In the genomic region with DNA sequence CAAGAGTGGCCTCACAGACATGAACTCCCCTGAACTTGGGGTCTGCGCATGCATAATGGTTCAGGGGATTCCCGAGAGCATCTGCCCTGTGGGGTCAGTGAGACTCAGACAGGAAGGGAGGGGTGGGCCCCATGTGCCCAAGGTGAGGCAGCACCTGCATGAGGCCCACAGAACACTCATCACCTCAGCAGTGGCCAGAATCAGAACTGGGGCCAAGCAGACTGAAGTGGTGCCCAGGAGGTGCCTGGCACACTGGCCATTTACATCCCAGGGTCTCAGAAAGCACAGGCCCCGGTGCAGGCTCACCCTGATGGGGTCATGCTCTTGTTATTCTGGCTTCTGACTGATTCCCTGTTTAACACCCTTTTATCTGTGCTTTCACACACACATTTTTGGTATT, we compare ENCODE assay signal across 8 cellular contexts.
DNase-seq lines count a peak whose midpoint lies in the region; ATAC-seq, FAIRE-seq and TF ChIP-seq lines count a peak whose summit lies in the region.
"Not testable (repeated sequence)": the region's sequence is repeated elsewhere in the genome, so short reads cannot be mapped to it uniquely, and the experiment has no call there.

No MANE protein-coding gene starts in this region.

- H3K27me3 Mint-ChIP-seq in CD8-positive, alpha-beta memory T cell: not testable (repeated sequence)

- H3K4me1 Mint-ChIP-seq in CD8-positive, alpha-beta memory T cell: peaks cover 8 to 11% (median 10%) of the 10 kb centered on the region in 3 donors

- RAD21 ChIA-PET in GM12878 (lab: Charles Lee; ENCODE audit: unreplicated experiment): interaction anchor here (0.6 to 3.4 kb wide), 13 partner anchors 10 to 437 kb away, joined by 3 to 32 read pairs (median 8); a partner anchor contains a TSS

- H3K9me3 Mint-ChIP-seq in CD8-positive, alpha-beta memory T cell: not testable (repeated sequence)

- intact Hi-C loops in PC-3 (cut with micrococcal nuclease) (loop anchor here (5.0 kb wide), 1 partner anchor 78 kb away; a partner anchor contains a TSS), heart right ventricle (cut with DNase I) (loop anchor here in 1 of 10 donors (10.0 kb wide), 1 partner anchor 61 kb away; no protein-coding TSS in a partner anchor)
- intact Hi-C loops in GM12878 (cut with micrococcal nuclease; ENCODE audit: unreplicated experiment); lower lobe of right lung (cut with DNase I); vagina (cut with DNase I): not testable (repeated sequence)

- H3K9me3 ChIP-seq in CD8-positive, alpha-beta memory T cell (ENCODE audit: low read length); PC-3 (ENCODE audit: low read length); GM12878 (replicated peaks; ENCODE audit: control insufficient read depth, insufficient read depth, low read length); heart right ventricle; lower lobe of right lung; parathyroid adenoma (ENCODE audit: control insufficient read depth, low read length); vagina: not testable (repeated sequence)

- not testable (repeated sequence) for H3K4me3 Mint-ChIP-seq in CD8-positive, alpha-beta memory T cell

- H2AFZ ChIP-seq in PC-3 (ENCODE audit: low read length); GM12878 (ENCODE audit: control insufficient read depth, low read depth, low read length); parathyroid adenoma: not testable (repeated sequence)

- H3K36me3 ChIP-seq in CD8-positive, alpha-beta memory T cell (ENCODE audit: insufficient read depth, low read length); H7 (replicated peaks; ENCODE audit: control insufficient read depth, insufficient read depth, low read length); PC-3 (ENCODE audit: low read depth, low read length); GM12878 (ENCODE audit: control insufficient read depth in 2 of 2, insufficient read depth in 2 of 2, low read length in 1 of 2); heart right ventricle; lower lobe of right lung; parathyroid adenoma (ENCODE audit: control insufficient read depth, insufficient read depth, low read length); vagina: not testable (repeated sequence)

- FAIRE-seq in GM12878 (lab: Jason Lieb, UNC): peak; percentile 68

- SMC1A ChIA-PET in GM12878 (lab: Charles Lee; ENCODE audit: uncharacterized antibody, unreplicated experiment): interaction anchor here (0.6 to 2.3 kb wide), 18 partner anchors 9 to 93 kb away, joined by 3 to 18 read pairs (median 5); a partner anchor contains a TSS

- H3K27ac ChIP-seq in CD8-positive, alpha-beta memory T cell (ENCODE audit: low read depth, low read length): peak overlapping the region; percentile 51
- H3K27ac ChIP-seq in PC-3 (ENCODE audit: low read length) (peak overlapping the region; percentile 85), GM12878 (ENCODE audit: control insufficient read depth, insufficient read depth) (peak overlapping the region; percentile 41), heart right ventricle (peak overlapping the region in 8 of 10 donors; percentile 49 to 84 (median 76)), lower lobe of right lung (peak overlapping the region; percentile 69), parathyroid adenoma (peak overlapping the region; percentile 11), vagina (peak overlapping the region; percentile 44)

- H3K4me3 ChIP-seq in CD8-positive, alpha-beta memory T cell (ENCODE audit: low read length); H7 (ENCODE audit: insufficient read depth, low read depth, low read length); PC-3 (ENCODE audit: low read length); GM12878; heart right ventricle; lower lobe of right lung; parathyroid adenoma (ENCODE audit: low read depth, low read length); vagina: not testable (repeated sequence)

- not testable (repeated sequence) for H3K27me3 ChIP-seq in CD8-positive, alpha-beta memory T cell (ENCODE audit: insufficient read depth, low read length, poor library complexity, severe bottlenecking); H7 (ENCODE audit: control insufficient read depth, insufficient read depth, low read length); PC-3 (ENCODE audit: low read length); GM12878 (replicated peaks in 1 of 2; ENCODE audit: control insufficient read depth in 2 of 2, insufficient read depth in 2 of 2, low read length in 1 of 2); heart right ventricle; lower lobe of right lung (ENCODE audit: low read depth); parathyroid adenoma (ENCODE audit: control insufficient read depth, insufficient read depth, low read length); vagina

- in situ Hi-C loops in GM12878 (cut with MboI): not testable (repeated sequence)

- not testable (repeated sequence) for H3K79me2 ChIP-seq in PC-3 (ENCODE audit: low read length); GM12878 (ENCODE audit: control insufficient read depth, insufficient read depth, low read length); parathyroid adenoma

- not testable (repeated sequence) for H3K9me2 ChIP-seq in PC-3 (replicated peaks; ENCODE audit: low read length)

- WGBS in GM12878 (ENCODE audit: insufficient coverage, insufficient replicate concordance, low lambda C conversion rate, missing lambda C conversion rate): 90% methylated on average over 3 of the region's 3 CpGs
- 87 to 89% methylated on average over 3 of the region's 3 CpGs for WGBS in heart right ventricle, 2 donors

- H3F3A ChIP-seq in PC-3 (ENCODE audit: low read length, unreplicated experiment): not testable (repeated sequence)

- not testable (repeated sequence) for BruUV-seq in PC-3 (replicated peaks; lab: Mats Ljungman, UMichigan); GM12878 (replicated peaks; lab: Mats Ljungman, UMichigan)

- not testable (repeated sequence) for H3K4me1 ChIP-seq in CD8-positive, alpha-beta memory T cell (ENCODE audit: insufficient read depth, low read length); parathyroid adenoma; vagina
- H3K4me1 ChIP-seq in PC-3 (ENCODE audit: insufficient read depth, low read length) (peaks cover 37% of the 10 kb centered on the region), GM12878 (ENCODE audit: control insufficient read depth, insufficient read depth, low read length) (peaks cover 46% of the 10 kb centered on the region), heart right ventricle (peaks cover 0 to 48% (median 10%) of the 10 kb centered on the region in 9 donors), lower lobe of right lung (peaks cover 31% of the 10 kb centered on the region)

- not testable (repeated sequence) for DNase-seq in CD8-positive, alpha-beta memory T cell; PC-3; GM12878 (ENCODE audit: low read depth, low spot score); heart right ventricle; lower lobe of right lung; vagina (ENCODE audit: extremely low spot score in 2 of 2)
- peak; percentile 15 for DNase-seq in H7

- not testable (repeated sequence) for TF ChIP-seq POLR2A in GM12878 (IDR thresholded peaks at IDR 0.05; ENCODE audit: low read depth, low read length); vagina (IDR thresholded peaks at IDR 0.05)

- not testable (repeated sequence) for ATAC-seq in PC-3
- ATAC-seq in GM12878 (peak; percentile 72), heart right ventricle (peak in 1 of 8 donors; percentile 19), lower lobe of right lung (peak in 1 of 2 donors; percentile 5)

- TF ChIP-seq RAD21 in GM12878 (IDR thresholded peaks at IDR 0.05; ENCODE audit: insufficient read depth, low read depth, low read length): not testable (repeated sequence)

- not testable (repeated sequence) for H4K20me1 ChIP-seq in PC-3 (ENCODE audit: low read length); GM12878 (ENCODE audit: control insufficient read depth, insufficient read depth)

- not testable (repeated sequence) for TF ChIP-seq EP300 in GM12878 (IDR thresholded peaks at IDR 0.05; ENCODE audit: borderline replicate concordance in 1 of 2, control insufficient read depth in 1 of 2, low read depth in 2 of 2, low read length in 2 of 2)

- TF ChIP-seq CTCF in PC-3 (conservative IDR thresholded peaks at IDR 0.05; ENCODE audit: low read depth, low read length); GM12878 (IDR thresholded peaks at IDR 0.05 in 2 of 3, conservative IDR thresholded peaks at IDR 0.05 in 1 of 3; ENCODE audit: control insufficient read depth in 2 of 3, extremely low read depth in 1 of 3, insufficient read depth in 1 of 3, low read depth in 3 of 3, low read length in 3 of 3); heart right ventricle (IDR thresholded peaks at IDR 0.05); lower lobe of right lung (IDR thresholded peaks at IDR 0.05); parathyroid adenoma (IDR thresholded peaks at IDR 0.05); vagina (IDR thresholded peaks at IDR 0.05): not testable (repeated sequence)

- not testable (repeated sequence) for H3K27ac Mint-ChIP-seq in CD8-positive, alpha-beta memory T cell

- CTCF ChIA-PET in CD8-positive, alpha-beta memory T cell (lab: Charles Lee); PC-3 (lab: Charles Lee): not testable (repeated sequence)
- CTCF ChIA-PET in GM12878 (lab: Yijun Ruan, JAX): interaction anchor here (0.8 to 2.2 kb wide), 6 partner anchors 8 to 99 kb away, joined by 3 to 18 read pairs (median 6); no protein-coding TSS in a partner anchor

- not testable (repeated sequence) for H3K9ac ChIP-seq in PC-3 (ENCODE audit: low read length); parathyroid adenoma
- peak overlapping the region; percentile 62 for H3K9ac ChIP-seq in GM12878 (ENCODE audit: control insufficient read depth, insufficient read depth, low read length)

- POLR2A ChIA-PET in CD8-positive, alpha-beta memory T cell (lab: Charles Lee); PC-3 (lab: Charles Lee; ENCODE audit: unreplicated experiment): not testable (repeated sequence)
- POLR2A ChIA-PET in GM12878 (lab: Charles Lee): interaction anchor here (0.6 to 7.1 kb wide), 11 partner anchors 9 to 101 kb away, joined by 3 to 49 read pairs (median 5); a partner anchor contains a TSS

- H3K4me2 ChIP-seq in PC-3 (ENCODE audit: low read length) (peak overlapping the region; percentile 58; the same call in 1 of the 2 replicates), GM12878 (ENCODE audit: control insufficient read depth, insufficient read depth) (peak overlapping the region; percentile 17; the same call in 1 of the 2 replicates)
- not testable (repeated sequence) for H3K4me2 ChIP-seq in parathyroid adenoma (ENCODE audit: low read length)

- not testable (repeated sequence) for H3K36me3 Mint-ChIP-seq in CD8-positive, alpha-beta memory T cell

Comparison
In these comparisons a context has a peak if more than half of its experiments do, and no peak if none do; other contexts are left out.
1. H3K27ac ChIP-seq: peak in every context shown above with its lines; median percentile 85 in PC-3; 76 in heart right ventricle; 69 in lower lobe of right lung; 51 in CD8-positive, alpha-beta memory T cell; 44 in vagina; 41 in GM12878; 11 in parathyroid adenoma.